25 cellular contexts compared by ENCODE assay signal in genomic region chr7:7138897-7139296, GRCh38.
"Had no signal": no experiment of that assay in that cellular context is flagged by ENCODE, and none has a peak within 500 bp of the region (broad histone marks: within the 10 kb centered on the region; RNA-seq: fewer than 3 reads in every experiment).

No MANE protein-coding gene starts in this region.

- ATAC-seq: activated T-cell treated with anti-CD3 and anti-CD28 coated beads, Interleukin-2, amount 50 U/mL, for 4 hours; K562; Right ventricle myocardium inferior had no signal

- DNase-seq: activated B cell treated with CpG ODN at 0.5 μM for 24 hours; activated CD4-positive, alpha-beta memory T cell treated with anti-CD3 and anti-CD28 coated beads for 36 hours; activated CD4-positive, alpha-beta T cell treated with anti-CD3 and anti-CD28 coated beads for 4 hours; activated CD4-positive, alpha-beta T cell treated with anti-CD3 and anti-CD28 coated beads, Interleukin-2, amount 50 U/mL, for 1 hour; activated CD4-positive, CD25-positive, alpha-beta regulatory T cell treated with anti-CD3 and anti-CD28 coated beads, Interleukin-2, amount 50 U/mL, for 72 hours; activated CD8-positive, alpha-beta memory T cell treated with anti-CD3 and anti-CD28 coated beads, Interleukin-2, amount 50 U/mL, for 4 hours; activated naive CD4-positive, alpha-beta T cell treated with anti-CD3 and anti-CD28 coated beads, Interleukin-2, amount 50 U/mL, for 16 hours; activated naive CD8-positive, alpha-beta T cell treated with anti-CD3 and anti-CD28 coated beads for 36 hours; activated T-cell treated with anti-CD3 and anti-CD28 coated beads for 4 hours; activated T-cell treated with anti-CD3 and anti-CD28 coated beads, Interleukin-2, amount 50 U/mL, for 4 hours; amygdala; NCI-H1105; NCI-H1417 treated with DMSO at 0.1 percent for 48 hours; NCI-H187 treated with DMSO at 0.1 percent for 48 hours; NCI-H2107; NCI-H226; NCI-H524 treated with DMSO at 0.1 percent for 48 hours; NK-92 treated with Interleukin-12 subunit alpha and Interleukin-12 subunit beta, amount 100 ng/mL, for 24 hours; SW 1271; T-helper 1 cell; T-helper 2 cell; T-helper 9 cell had no signal

- FAIRE-seq: K562, RCC 7860 had no signal
